ENCODE assay signal across 20 cellular contexts in genomic region chr11:103043826-103044688, GRCh38. TPM values are rescaled to one million over a fixed set of nuclear protein-coding genes. Genes with fewer than 3 reads are reported as not detected.
DNase-seq lines count a peak whose midpoint lies in the region; ATAC-seq, FAIRE-seq and TF ChIP-seq lines count a peak whose summit lies in the region.
"Had no signal": no experiment of that assay in that cellular context is flagged by ENCODE, and none has a peak within 500 bp of the region (broad histone marks: within the 10 kb centered on the region; RNA-seq: fewer than 3 reads in every experiment).

No MANE protein-coding gene starts in this region.

- no peak overlapping the region for H3K4me3 Mint-ChIP-seq in activated naive CD4-positive, alpha-beta T cell treated with anti-CD3 and anti-CD28 coated beads, Interleukin-2, amount 50 U/mL, for 24 hours
- H3K4me3 Mint-ChIP-seq: CD4-positive, alpha-beta memory T cell had no signal

- no peak for TF ChIP-seq CTCF in bronchial epithelial cell (IDR thresholded peaks at IDR 0.05; ENCODE audit: insufficient read depth, low read length, severe bottlenecking)

- no peaks in the 10 kb centered on the region for H3K79me1 ChIP-seq in mesenchymal stem cell (replicated peaks; ENCODE audit: low read length, poor library complexity, severe bottlenecking)

- no peaks in the 10 kb centered on the region for H3K9me3 Mint-ChIP-seq in activated naive CD4-positive, alpha-beta T cell treated with anti-CD3 and anti-CD28 coated beads, Interleukin-2, amount 50 U/mL, for 24 hours
- H3K9me3 Mint-ChIP-seq: CD4-positive, alpha-beta memory T cell had no signal

- H3K4me3 ChIP-seq in bronchial epithelial cell (ENCODE audit: low read depth, low read length) (no peak overlapping the region), mesenchymal stem cell (ENCODE audit: insufficient read depth in 1 of 2, low read depth in 1 of 2, low read length in 2 of 2) (no peak overlapping the region)

- H3K27me3 Mint-ChIP-seq in activated naive CD4-positive, alpha-beta T cell treated with anti-CD3 and anti-CD28 coated beads, Interleukin-2, amount 50 U/mL, for 24 hours = peaks cover 2% of the 10 kb centered on the region

- H3K27ac ChIP-seq in mesenchymal stem cell (ENCODE audit: low read length, poor library complexity, severe bottlenecking) = no peak overlapping the region

- no peaks in the 10 kb centered on the region for H3K9me3 ChIP-seq in mesenchymal stem cell (ENCODE audit: control insufficient read depth, low read length)
- H3K9me3 ChIP-seq: BE2C, SK-N-SH had no signal

- no peak overlapping the region for H2AFZ ChIP-seq in mesenchymal stem cell (ENCODE audit: low read depth, low read length)

- H3K27ac Mint-ChIP-seq in activated naive CD4-positive, alpha-beta T cell treated with anti-CD3 and anti-CD28 coated beads, Interleukin-2, amount 50 U/mL, for 24 hours = peak overlapping the region; percentile 42
- H3K27ac Mint-ChIP-seq: CD4-positive, alpha-beta memory T cell had no signal

- DNase-seq in activated naive CD4-positive, alpha-beta T cell (lab: John Stamatoyannopoulos, UW) = no peak
- DNase-seq in bronchial epithelial cell (ENCODE audit: low read depth) (peak; percentile 13), mesenchymal stem cell (peak; percentile 74), SIG-M5 (lab: John Stamatoyannopoulos, UW) (no peak), islet precursor cell (no peak)
- DNase-seq: BE2C; CD4-positive, alpha-beta memory T cell; DMS153; KG1; NCI-H1105; NCI-H2081; NCI-H2171 treated with DMSO at 0.1 percent for 48 hours; NCI-H446; NCI-H526 treated with DMSO at 0.1 percent for 48 hours; SHP77; SK-N-SH had no signal

- FAIRE-seq in bronchial epithelial cell (lab: Jason Lieb, UNC) = no peak
- FAIRE-seq: A204.1, H1 had no signal

- no peak for ATAC-seq in GM21825 (IDR thresholded peaks at IDR 0.05; ENCODE audit: unreplicated experiment)

- no peak overlapping the region for H3K4ac ChIP-seq in mesenchymal stem cell (ENCODE audit: low read depth in 1 of 2, low read length in 2 of 2)

- no peaks in the 10 kb centered on the region for H3K4me1 ChIP-seq in mesenchymal stem cell (ENCODE audit: control insufficient read depth, insufficient read depth, low read depth, low read length)
- H3K4me1 ChIP-seq: BE2C had no signal

- H3K14ac ChIP-seq in mesenchymal stem cell (ENCODE audit: low read length in 2 of 2) = no peak overlapping the region

- H3K27me3 ChIP-seq in bronchial epithelial cell (ENCODE audit: control insufficient read depth, insufficient read depth, low read length) (no peaks in the 10 kb centered on the region), mesenchymal stem cell (ENCODE audit: control insufficient read depth in 1 of 2, insufficient read depth in 1 of 2, low read length in 2 of 2) (no peaks in the 10 kb centered on the region)
- H3K27me3 ChIP-seq: BE2C had no signal

- H2BK120ac ChIP-seq in mesenchymal stem cell (ENCODE audit: low read depth, low read length) = no peak overlapping the region

- H3K4me1 Mint-ChIP-seq in activated naive CD4-positive, alpha-beta T cell treated with anti-CD3 and anti-CD28 coated beads, Interleukin-2, amount 50 U/mL, for 24 hours = peaks cover 3% of the 10 kb centered on the region
- H3K4me1 Mint-ChIP-seq: CD4-positive, alpha-beta memory T cell had no signal

- H2AK5ac ChIP-seq in mesenchymal stem cell (ENCODE audit: low read length, severe bottlenecking) = no peak overlapping the region

- WGBS in mesenchymal stem cell = 69% methylated on average over 5 of the region's 7 CpGs

- H4K91ac ChIP-seq in mesenchymal stem cell (ENCODE audit: low read length) = no peak overlapping the region

- H2BK5ac ChIP-seq in mesenchymal stem cell (ENCODE audit: low read depth, low read length, poor library complexity, severe bottlenecking) = no peak overlapping the region

- H3K9ac ChIP-seq in mesenchymal stem cell (ENCODE audit: low read length) = no peak overlapping the region
- H3K9ac ChIP-seq: SK-N-SH had no signal

- peak overlapping the region in 1 of 2 experiments; percentile 12 for H3K18ac ChIP-seq in mesenchymal stem cell (ENCODE audit: low read depth in 1 of 2, low read length in 2 of 2)

- H2BK15ac ChIP-seq in mesenchymal stem cell (ENCODE audit: low read depth, poor library complexity, severe bottlenecking) = no peak overlapping the region

- H3K36me3 Mint-ChIP-seq in activated naive CD4-positive, alpha-beta T cell treated with anti-CD3 and anti-CD28 coated beads, Interleukin-2, amount 50 U/mL, for 24 hours = no peaks in the 10 kb centered on the region
- H3K36me3 Mint-ChIP-seq: CD4-positive, alpha-beta memory T cell had no signal

- H3K36me3 ChIP-seq in bronchial epithelial cell (ENCODE audit: control insufficient read depth, insufficient read depth, low read length) (no peaks in the 10 kb centered on the region), mesenchymal stem cell (ENCODE audit: control insufficient read depth in 1 of 2, insufficient read depth in 2 of 2, low read depth in 1 of 2, low read length in 2 of 2) (no peaks in the 10 kb centered on the region)
- H3K36me3 ChIP-seq: BE2C had no signal

- no peak overlapping the region for H3K23ac ChIP-seq in mesenchymal stem cell (ENCODE audit: low read length in 2 of 2)

- H3K4me2 ChIP-seq in mesenchymal stem cell (ENCODE audit: low read length, poor library complexity, severe bottlenecking) = no peak overlapping the region
- H3K4me2 ChIP-seq: SK-N-SH had no signal

- H2BK12ac ChIP-seq in mesenchymal stem cell (ENCODE audit: low read length in 2 of 2) = no peak overlapping the region

- H4K8ac ChIP-seq in mesenchymal stem cell (ENCODE audit: low read length) = no peak overlapping the region

RNA-seq across cellular contexts. Expression of gene DCUN1D5, which starts 47.9 kb away (rescaled TPM):
- total RNA-seq in bronchial epithelial cell = 107 and 137 TPM in 2 replicates
- polyA plus RNA-seq in mesenchymal stem cell (2013, experiment 1 of 2) = 78.2 TPM
- 83.8 TPM for polyA plus RNA-seq in mesenchymal stem cell (2013, experiment 2 of 2)

Comparison
In these comparisons a context has a peak if more than half of its experiments do, and no peak if none do; other contexts are left out.
1. DNase-seq: peak in bronchial epithelial cell (single experiment) and mesenchymal stem cell (single experiment); none in activated naive CD4-positive, alpha-beta T cell (0 of 4), SIG-M5 (single experiment) and islet precursor cell (single experiment).